In genomic region chr2:223562078-223562477, GRCh38 we compare ENCODE assay signal across 20 cellular contexts. TPM values are rescaled to one million over a fixed set of nuclear protein-coding genes. Genes with fewer than 3 reads are reported as not detected.
"Had no signal": no experiment of that assay in that cellular context is flagged by ENCODE, and none has a peak within 500 bp of the region (broad histone marks: within the 10 kb centered on the region; RNA-seq: fewer than 3 reads in every experiment).

No MANE protein-coding gene starts in this region.

- H3K4me1 Mint-ChIP-seq: naive thymus-derived CD8-positive, alpha-beta T cell had no signal

- H3K4me1 ChIP-seq: colonic mucosa, tibial artery, upper lobe of right lung, vagina had no signal

- H3K27ac Mint-ChIP-seq: naive thymus-derived CD8-positive, alpha-beta T cell; stimulated activated effector memory CD8-positive, alpha-beta T cell treated with anti-CD3 and anti-CD28 coated beads, Interleukin-12 subunit alpha, Interleukin-12 subunit beta, amount 100 ng/mL, for 72 hours; stimulated activated naive CD8-positive, alpha-beta T cell treated with anti-CD3 and anti-CD28 coated beads, Interleukin-15, Interleukin-2, amounts not matched to agents 100 ng/mL and 50 ng/mL, for 24 hours had no signal

- H3K4me3 Mint-ChIP-seq: naive thymus-derived CD8-positive, alpha-beta T cell; neural crest cell; stimulated activated effector memory CD8-positive, alpha-beta T cell treated with anti-CD3 and anti-CD28 coated beads, Interleukin-12 subunit alpha, Interleukin-12 subunit beta, amount 100 ng/mL, for 72 hours; stimulated activated naive CD8-positive, alpha-beta T cell treated with anti-CD3 and anti-CD28 coated beads, Interleukin-15, Interleukin-2, amounts not matched to agents 100 ng/mL and 50 ng/mL, for 24 hours had no signal

- H3K9me3 ChIP-seq: colonic mucosa, mucosa of descending colon, tibial artery, upper lobe of right lung, vagina had no signal

- H3K27me3 ChIP-seq: colonic mucosa, hepatocyte, tibial artery, upper lobe of right lung, vagina had no signal

- H3K36me3 ChIP-seq: colonic mucosa, tibial artery, upper lobe of right lung, vagina had no signal

- H3K4me3 ChIP-seq: colonic mucosa, hepatocyte, mucosa of descending colon, tibial artery, upper lobe of right lung, vagina had no signal

- ATAC-seq: mucosa of descending colon; naive thymus-derived CD8-positive, alpha-beta T cell; right cardiac atrium; stimulated activated effector memory CD8-positive, alpha-beta T cell treated with anti-CD3 and anti-CD28 coated beads, Interleukin-12 subunit alpha, Interleukin-12 subunit beta, amount 100 ng/mL, for 72 hours; upper lobe of right lung had no signal

- H3K9me3 Mint-ChIP-seq: neural crest cell; stimulated activated naive CD8-positive, alpha-beta T cell treated with anti-CD3 and anti-CD28 coated beads, Interleukin-15, Interleukin-2, amounts not matched to agents 100 ng/mL and 50 ng/mL, for 24 hours had no signal

- H3K27me3 Mint-ChIP-seq: stimulated activated naive CD8-positive, alpha-beta T cell treated with anti-CD3 and anti-CD28 coated beads, Interleukin-15, Interleukin-2, amounts not matched to agents 100 ng/mL and 50 ng/mL, for 24 hours had no signal

- H3K36me3 Mint-ChIP-seq: naive thymus-derived CD8-positive, alpha-beta T cell; stimulated activated effector memory CD8-positive, alpha-beta T cell treated with anti-CD3 and anti-CD28 coated beads, Interleukin-12 subunit alpha, Interleukin-12 subunit beta, amount 100 ng/mL, for 72 hours had no signal

- DNase-seq: colonic mucosa; dermis blood vessel endothelial cell; erythroblast; foreskin melanocyte; head of caudate nucleus; mucosa of descending colon; naive thymus-derived CD8-positive, alpha-beta T cell; posterior cingulate gyrus; right cardiac atrium; stimulated activated CD4-positive, alpha-beta T cell treated with anti-CD3 and anti-CD28 coated beads, Interleukin-4, amount 100 ng/mL, for 1 hour; stimulated activated CD8-positive, alpha-beta memory T cell treated with anti-CD3 and anti-CD28 coated beads, Interleukin-4, amount 100 ng/mL, for 48 hours; tibial artery; upper lobe of right lung had no signal

- H3K27ac ChIP-seq: colonic mucosa, hepatocyte, tibial artery, upper lobe of right lung, vagina had no signal

RNA-seq across cellular contexts. Expression of gene SCG2, which starts 40.1 kb away (rescaled TPM):
- total RNA-seq: liver; lung microvascular endothelial cell; naive thymus-derived CD8-positive, alpha-beta T cell had no signal
- polyA plus RNA-seq: liver; naive thymus-derived CD8-positive, alpha-beta T cell had no signal
